1 cellular context compared by ENCODE assay signal in genomic region chr3:8443829-8444791, GRCh38.
TF ChIP-seq lines count a peak whose summit lies in the region.

No MANE protein-coding gene starts in this region.

TF ChIP-seq in HepG2, 621 proteins besides CTCF, POLR2A, EP300 and RAD21 (continued from another document):
- no peak for TF ChIP-seq ZBTB40 (IDR thresholded peaks at IDR 0.05)
- TF ChIP-seq ZBTB40 (CRISPR knock-in tag; IDR thresholded peaks at IDR 0.05), result peak; percentile 66; the same call in 1 of the 2 replicates
- peak; percentile 44 for TF ChIP-seq YY1 (IDR thresholded peaks at IDR 0.05; ENCODE audit: insufficient read depth, insufficient replicate concordance, low read depth, low read length)
- TF ChIP-seq TCF12 (IDR thresholded peaks at IDR 0.05), result no peak
- TF ChIP-seq TCF12 (CRISPR knock-in tag; IDR thresholded peaks at IDR 0.05), result no peak; the same call in 1 of the 2 replicates
- TF ChIP-seq ZNF280B (CRISPR knock-in tag; IDR thresholded peaks at IDR 0.05; ENCODE audit: borderline replicate concordance), result no peak
- TF ChIP-seq KDM2A (CRISPR knock-in tag; IDR thresholded peaks at IDR 0.05; ENCODE audit: borderline replicate concordance, low read depth), result peak; percentile 71
- TF ChIP-seq ZNF747 (CRISPR knock-in tag; IDR thresholded peaks at IDR 0.05; ENCODE audit: borderline replicate concordance), result no peak; the same call in 1 of the 2 replicates
- TF ChIP-seq ZNF556 (CRISPR knock-in tag; IDR thresholded peaks at IDR 0.05; ENCODE audit: borderline replicate concordance), result no peak
- no peak for TF ChIP-seq SETDB1 (CRISPR knock-in tag; IDR thresholded peaks at IDR 0.05; ENCODE audit: borderline replicate concordance)
- peak; percentile 46; the same call in 1 of the 2 replicates for TF ChIP-seq ELF4 (CRISPR knock-in tag; IDR thresholded peaks at IDR 0.05; ENCODE audit: borderline replicate concordance)
- no peak for TF ChIP-seq ZXDC (CRISPR knock-in tag; IDR thresholded peaks at IDR 0.05)
- peak; percentile 86 for TF ChIP-seq XRCC5 (optimal IDR thresholded peaks at IDR 0.05; ENCODE audit: low read length)
